ENCODE assay signal across 1 cellular context in the genomic region with DNA sequence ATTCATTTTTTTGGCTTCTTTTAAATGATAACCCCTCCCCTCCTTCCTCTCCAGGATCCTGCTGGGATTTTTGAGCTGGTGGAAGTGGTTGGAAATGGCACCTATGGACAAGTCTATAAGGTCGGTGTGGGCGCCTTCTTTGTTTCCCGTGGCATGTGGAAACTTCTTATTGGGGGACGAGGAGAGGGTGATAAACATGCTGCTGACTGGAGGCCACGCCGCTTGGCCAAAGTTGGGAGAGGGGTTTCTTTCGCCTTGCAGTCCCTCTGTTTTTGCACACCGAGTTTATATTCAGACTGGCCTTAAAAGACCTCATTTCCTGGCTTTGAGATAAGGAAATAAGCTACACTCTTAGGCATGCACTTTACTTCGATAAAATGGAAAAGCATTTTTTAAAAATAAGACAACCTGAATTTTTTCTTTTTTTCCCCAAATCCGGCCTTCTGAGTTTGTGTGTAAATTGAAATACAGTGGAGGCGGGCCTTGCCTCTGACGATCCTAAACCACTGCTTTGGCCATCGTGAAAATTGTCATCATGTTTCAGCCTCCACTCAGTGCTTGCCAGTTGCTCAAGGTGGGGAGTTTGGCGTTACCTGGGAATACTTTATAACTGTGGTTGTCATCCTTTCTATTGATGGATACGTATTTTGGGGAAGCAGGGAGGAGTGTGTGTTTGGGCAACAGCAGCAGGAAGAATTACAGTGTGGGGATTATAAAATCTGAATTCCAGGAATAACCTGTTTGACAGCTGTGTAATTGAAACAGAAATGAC.
A peak's percentile ranks its signal among the peaks of the same experiment; 100 is the strongest.
TF ChIP-seq lines count a peak whose summit lies in the region.

No MANE protein-coding gene starts in this region.

TF ChIP-seq in endothelial cell of umbilical vein, 7 proteins besides CTCF, POLR2A, EP300 and RAD21:
- TF ChIP-seq JUN (IDR thresholded peaks at IDR 0.05; ENCODE audit: borderline replicate concordance, insufficient read depth, insufficient read length, low read depth) = no peak
- peak; percentile 34 for TF ChIP-seq GATA2 (IDR thresholded peaks at IDR 0.05; ENCODE audit: insufficient read depth, insufficient read length, low read depth, low read length)
- TF ChIP-seq POLR2AphosphoS5 (IDR thresholded peaks at IDR 0.05; ENCODE audit: insufficient read depth, low read depth, low read length) = no peak
TF ChIP-seq in endothelial cell of umbilical vein: peak in this region for 1.
